Comparison of ENCODE assay signal across 15 cellular contexts in the genomic region with DNA sequence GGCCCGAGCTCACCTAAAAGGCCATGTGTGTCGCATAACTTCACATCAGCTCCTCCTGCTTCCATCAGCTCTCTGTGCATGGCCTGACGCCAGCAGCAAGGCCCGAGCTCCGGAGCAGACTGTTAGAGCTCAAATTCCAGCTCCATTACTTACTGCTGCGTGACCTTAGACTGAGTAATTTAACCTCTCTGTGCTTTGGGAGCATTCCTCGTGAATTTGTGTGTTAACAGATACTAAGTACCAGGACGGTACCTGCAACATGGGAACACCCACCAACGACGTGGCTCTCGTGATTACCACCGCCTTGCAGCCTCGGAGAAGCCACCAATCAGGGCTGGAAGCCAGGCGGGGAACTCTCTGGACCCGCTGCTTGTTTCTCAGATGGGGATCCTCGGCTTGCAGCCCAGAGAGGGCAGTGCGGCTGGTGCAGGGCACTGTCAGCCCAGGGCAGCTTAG. TPM values are rescaled to one million over a fixed set of nuclear protein-coding genes. Genes with fewer than 3 reads are reported as not detected.
DNase-seq lines count a peak whose midpoint lies in the region; ATAC-seq, FAIRE-seq and TF ChIP-seq lines count a peak whose summit lies in the region.
"Had no signal": no experiment of that assay in that cellular context is flagged by ENCODE, and none has a peak within 500 bp of the region (broad histone marks: within the 10 kb centered on the region; RNA-seq: fewer than 3 reads in every experiment).

No MANE protein-coding gene starts in this region.

- H3K4me3 Mint-ChIP-seq in HFFc6 (peak overlapping the region; percentile 36), astrocyte (ENCODE audit: unreplicated experiment) (peak overlapping the region; percentile 67)
- H3K4me3 Mint-ChIP-seq: activated T-helper 17 cell treated with anti-CD3 and anti-CD28 coated beads, Interleukin-2, amount 50 U/mL, for 72 hours; dendritic cell treated with granulocyte-macrophage colony-stimulating factor and Interleukin-4, amounts not matched to agents 40 ng/mL and 50 ng/mL, for 4 days had no signal

- peaks cover 30% of the 10 kb centered on the region for H3K4me1 Mint-ChIP-seq in HFFc6 (ENCODE audit: low read depth)
- peaks cover 9% of the 10 kb centered on the region for H3K4me1 Mint-ChIP-seq in astrocyte (ENCODE audit: low read depth, unreplicated experiment)
- H3K4me1 Mint-ChIP-seq: activated T-helper 17 cell treated with anti-CD3 and anti-CD28 coated beads, Interleukin-2, amount 50 U/mL, for 72 hours had no signal

- H3K4me2 ChIP-seq in astrocyte (ENCODE audit: low read length) = peak overlapping the region; percentile 66
- H3K4me2 ChIP-seq: smooth muscle cell had no signal

- H3K4me1 ChIP-seq in astrocyte (ENCODE audit: insufficient read depth, low read length) = peaks cover 20% of the 10 kb centered on the region
- H3K4me1 ChIP-seq: SJSA1 had no signal

- DNase-seq in HFFc6 (peak; percentile 93), astrocyte (ENCODE audit: low read depth) (peak; percentile 90), left cardiac atrium (no peak), activated gamma-delta T cell treated with Interleukin-2 at 50 U/mL for 16 hours (no peak)
- no peak for DNase-seq in stimulated activated CD8-positive, alpha-beta memory T cell treated with anti-CD3 and anti-CD28 coated beads, Interleukin-4, amount 100 ng/mL, for 48 hours
- DNase-seq: mucosa of descending colon, NCI-H1105 treated with DMSO at 0.1 percent for 48 hours, NCI-H524 treated with DMSO at 0.1 percent for 48 hours had no signal

- peaks cover 50% of the 10 kb centered on the region for H4K20me1 ChIP-seq in astrocyte (ENCODE audit: insufficient read depth, low read length)

- peaks cover 17% of the 10 kb centered on the region for H3K36me3 ChIP-seq in astrocyte (ENCODE audit: insufficient read depth, low read length)
- H3K36me3 ChIP-seq: SJSA1 had no signal

- intact Hi-C loops in left cardiac atrium (cut with DNase I) = no loop called here

- H3K27me3 Mint-ChIP-seq in HFFc6 (ENCODE audit: insufficient read depth) = no peaks in the 10 kb centered on the region; the same call in 1 of the 2 replicates
- no peaks in the 10 kb centered on the region for H3K27me3 Mint-ChIP-seq in astrocyte (ENCODE audit: low read depth, unreplicated experiment)
- H3K27me3 Mint-ChIP-seq: activated T-helper 17 cell treated with anti-CD3 and anti-CD28 coated beads, Interleukin-2, amount 50 U/mL, for 72 hours; dendritic cell treated with granulocyte-macrophage colony-stimulating factor and Interleukin-4, amounts not matched to agents 40 ng/mL and 50 ng/mL, for 4 days had no signal

- H3K79me2 ChIP-seq in astrocyte (ENCODE audit: insufficient read depth, low read length) = peaks cover 47% of the 10 kb centered on the region

- FAIRE-seq in astrocyte (lab: Jason Lieb, UNC) = peak; percentile 72

- no peaks in the 10 kb centered on the region for H3K9me3 ChIP-seq in astrocyte (ENCODE audit: insufficient read depth, low read depth, low read length)
- H3K9me3 ChIP-seq: mucosa of descending colon, SJSA1 had no signal

- TF ChIP-seq CTCF in HFFc6 (IDR thresholded peaks at IDR 0.05) (no peak), astrocyte (IDR thresholded peaks at IDR 0.05; ENCODE audit: insufficient read depth, low read depth, low read length) (no peak)

- peak overlapping the region; percentile 60 for H3K27ac ChIP-seq in astrocyte (ENCODE audit: low read depth, low read length)
- H3K27ac ChIP-seq in temporal lobe (ENCODE audit: low read depth, low read length) = peak overlapping the region; percentile 56
- H3K27ac ChIP-seq: HL-60, SJSA1 had no signal

- H3K27me3 ChIP-seq in astrocyte (ENCODE audit: insufficient read depth, low read length) = no peaks in the 10 kb centered on the region
- H3K27me3 ChIP-seq: SJSA1 had no signal

- no peak overlapping the region for H2AFZ ChIP-seq in astrocyte (ENCODE audit: low read depth, low read length)

- H3K4me3 ChIP-seq in astrocyte (ENCODE audit: insufficient read depth, low read depth, low read length) = no peak overlapping the region
- H3K4me3 ChIP-seq: mucosa of descending colon, SJSA1, smooth muscle cell had no signal

- peak overlapping the region; percentile 36 for H3K9ac ChIP-seq in astrocyte (ENCODE audit: low read length)

- H3K9me3 Mint-ChIP-seq in HFFc6 = no peaks in the 10 kb centered on the region
- no peaks in the 10 kb centered on the region for H3K9me3 Mint-ChIP-seq in astrocyte (ENCODE audit: unreplicated experiment)
- H3K9me3 Mint-ChIP-seq: activated T-helper 17 cell treated with anti-CD3 and anti-CD28 coated beads, Interleukin-2, amount 50 U/mL, for 72 hours; dendritic cell treated with granulocyte-macrophage colony-stimulating factor and Interleukin-4, amounts not matched to agents 40 ng/mL and 50 ng/mL, for 4 days had no signal

- peaks cover 23% of the 10 kb centered on the region for H3K36me3 Mint-ChIP-seq in HFFc6 (ENCODE audit: low read depth)
- H3K36me3 Mint-ChIP-seq in astrocyte (ENCODE audit: low read depth, unreplicated experiment) = peaks cover 18% of the 10 kb centered on the region

- H3K27ac Mint-ChIP-seq in HFFc6 (peak overlapping the region; percentile 76), astrocyte (ENCODE audit: unreplicated experiment) (no peak overlapping the region)
- H3K27ac Mint-ChIP-seq: activated T-helper 17 cell treated with anti-CD3 and anti-CD28 coated beads, Interleukin-2, amount 50 U/mL, for 72 hours; dendritic cell treated with granulocyte-macrophage colony-stimulating factor and Interleukin-4, amounts not matched to agents 40 ng/mL and 50 ng/mL, for 4 days had no signal

- peak; percentile 66 to 72 for ATAC-seq in left cardiac atrium
- ATAC-seq in HG02571 (IDR thresholded peaks at IDR 0.05; ENCODE audit: unreplicated experiment) = no peak
- ATAC-seq: activated T-helper 17 cell treated with anti-CD3 and anti-CD28 coated beads, Interleukin-2, amount 50 U/mL, for 72 hours; mucosa of descending colon had no signal

RNA-seq across cellular contexts. Expression of a gene that starts 12.9 kb away (rescaled TPM):
- total RNA-seq in HFFc6 (2021; fragmentation: NEBNext Ultra II Directional; extraction: Animal tissue kit (Norgen Biotek cat#: 25700)) = 10 to 100 TPM; 47.4 to 64.0 (median 53.3) TPM
- 53.1 and 60.3 TPM in 2 replicates for total RNA-seq in astrocyte
- 10 to 100 TPM; 37.2 to 50.5 TPM for total RNA-seq in left cardiac atrium
- total RNA-seq in temporal lobe = 57.3 TPM

RNA-seq across cellular contexts. Expression of a gene that starts 28.2 kb away (rescaled TPM):
- total RNA-seq in HFFc6 (2021; fragmentation: NEBNext Ultra II Directional; extraction: Animal tissue kit (Norgen Biotek cat#: 25700)) = 100 to 1,000 TPM in 4 of 6 experiments, 10 to 100 TPM in 2; 65.2 to 121 (median 109) TPM
- total RNA-seq in astrocyte (19.2 and 31.3 TPM in 2 replicates), left cardiac atrium (10 to 100 TPM; 30.0 to 38.7 TPM), temporal lobe (90.0 TPM)

RNA-seq across cellular contexts. Expression of a gene that starts 49.9 kb away (rescaled TPM):
- 1 to 10 TPM in 1 of 6 experiments, under 1 TPM in 5; 0.59 to 1.6 (median 0.75) TPM for total RNA-seq in HFFc6 (2021; fragmentation: NEBNext Ultra II Directional; extraction: Animal tissue kit (Norgen Biotek cat#: 25700))
- 3.6 and 3.9 TPM in 2 replicates for total RNA-seq in astrocyte
- 1 to 10 TPM; 1.6 to 5.4 TPM for total RNA-seq in left cardiac atrium
- total RNA-seq in temporal lobe = 6.1 TPM

Comparison
In these comparisons a context has a peak if more than half of its experiments do, and no peak if none do; other contexts are left out.
1. DNase-seq: peak in HFFc6 (single experiment) and astrocyte (single experiment); none in left cardiac atrium (single experiment), activated gamma-delta T cell treated with Interleukin-2 at 50 U/mL for 16 hours (single experiment) and stimulated activated CD8-positive, alpha-beta memory T cell treated with anti-CD3 and anti-CD28 coated beads, Interleukin-4, amount 100 ng/mL, for 48 hours (single experiment).